Comparison of ENCODE assay signal across 11 cellular contexts in the genomic region with DNA sequence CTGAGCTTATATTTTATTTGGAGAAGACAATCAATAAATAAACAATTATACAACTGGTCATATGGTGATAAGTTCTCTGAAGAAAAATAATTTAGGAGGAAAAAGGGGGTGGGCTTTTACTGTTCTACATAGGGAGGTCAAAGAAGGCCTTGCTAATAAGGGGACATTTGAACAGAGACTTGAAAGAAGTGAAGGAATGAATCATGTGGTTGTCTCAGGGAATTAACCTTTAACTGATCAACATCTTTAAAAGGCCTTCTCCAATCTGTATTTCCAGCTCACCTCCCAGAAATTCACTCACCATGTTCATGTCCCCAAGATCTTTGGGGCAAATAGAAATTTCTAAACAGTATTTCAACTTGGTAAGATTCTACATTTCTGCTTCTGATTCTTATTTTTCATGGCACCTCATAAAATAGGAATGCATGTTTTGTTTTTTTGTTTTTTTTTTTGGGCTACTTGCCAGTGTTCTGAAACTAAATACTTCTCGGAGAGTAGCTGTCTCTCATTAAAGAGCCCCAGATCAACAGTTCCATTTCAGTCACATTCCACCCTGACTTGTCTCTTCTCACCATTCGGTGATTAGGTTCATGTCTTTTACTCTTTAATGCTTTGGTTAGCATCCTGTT. TPM values are rescaled to one million over a fixed set of nuclear protein-coding genes. Genes with fewer than 3 reads are reported as not detected.
DNase-seq lines count a peak whose midpoint lies in the region; FAIRE-seq and TF ChIP-seq lines count a peak whose summit lies in the region.
"Had no signal": no experiment of that assay in that cellular context is flagged by ENCODE, and none has a peak within 500 bp of the region (broad histone marks: within the 10 kb centered on the region; RNA-seq: fewer than 3 reads in every experiment).

No MANE protein-coding gene starts in this region.

- no peak overlapping the region for H3K4me3 ChIP-seq in BJ (ENCODE audit: low read depth, low read length)

- H3K9me3 Mint-ChIP-seq in neural crest cell = no peaks in the 10 kb centered on the region
- H3K9me3 Mint-ChIP-seq: type B pancreatic cell had no signal

- no peaks in the 10 kb centered on the region for H3K36me3 ChIP-seq in BJ (ENCODE audit: control insufficient read depth, insufficient read depth, low read length)

- peaks cover 22% of the 10 kb centered on the region for H3K4me1 Mint-ChIP-seq in neural crest cell

- H3K27ac Mint-ChIP-seq in neural crest cell (ENCODE audit: unreplicated experiment) = peak overlapping the region; percentile 73
- H3K27ac Mint-ChIP-seq: type B pancreatic cell had no signal

- peak; percentile 39 for DNase-seq in BJ (ENCODE audit: low read depth)
- DNase-seq in LHCN-M2 (ENCODE audit: low read depth) = peak; percentile 72
- DNase-seq in dedifferentiated amniotic fluid mesenchymal stem cell (ENCODE audit: extremely low spot score) = peak; percentile 64
- no peak for DNase-seq in neural crest cell (ENCODE audit: low read depth, low spot score)
- no peak for DNase-seq in ureter (ENCODE audit: low spot score)
- no peak for DNase-seq in NCI-H524 treated with DMSO at 0.1 percent for 48 hours (lab: John Stamatoyannopoulos, UW)
- no peak for DNase-seq in RCC 7860 (ENCODE audit: low spot score)
- no peak for DNase-seq in NCI-H1105 treated with DMSO at 0.1 percent for 48 hours (lab: John Stamatoyannopoulos, UW)

- peaks cover 8% of the 10 kb centered on the region for H3K36me3 Mint-ChIP-seq in neural crest cell (ENCODE audit: low read depth)

- peak overlapping the region; percentile 31 for H3K4me3 Mint-ChIP-seq in neural crest cell
- H3K4me3 Mint-ChIP-seq: type B pancreatic cell had no signal

- CTCF ChIA-PET in BJ (lab: Yijun Ruan, JAX) = interaction anchor here (0.6 kb wide), 1 partner anchor 167 kb away, joined by 3 read pairs; no protein-coding TSS in a partner anchor

- FAIRE-seq in RCC 7860 (lab: Jason Lieb, UNC) = no peak
- FAIRE-seq: D721Med had no signal

- no peaks in the 10 kb centered on the region for H3K27me3 ChIP-seq in BJ (ENCODE audit: control insufficient read depth, insufficient read depth, low read length)

- H3K27me3 Mint-ChIP-seq in neural crest cell (ENCODE audit: low read depth) = no peaks in the 10 kb centered on the region
- H3K27me3 Mint-ChIP-seq: type B pancreatic cell had no signal

- POLR2A ChIA-PET in BJ (lab: Charles Lee) = no interaction called here

- TF ChIP-seq CTCF in BJ (IDR thresholded peaks at IDR 0.05; ENCODE audit: insufficient read depth, low read depth, low read length) (no peak), neural crest cell (conservative IDR thresholded peaks at IDR 0.05) (no peak)

RNA-seq across cellular contexts. Expression of gene LPAR6, which starts 19.2 kb away (rescaled TPM):
- polyA plus RNA-seq in BJ (2011; rRNA removed) = 4.4 and 12.7 TPM in 2 replicates
- polyA minus RNA-seq in BJ (2011; rRNA and poly(A)+ RNA removed) = 2.3 and 2.4 TPM in 2 replicates
- total RNA-seq in LHCN-M2 (2014; rRNA removed) = 7.1 and 14.3 TPM in 2 replicates
- 1.2 TPM for polyA plus RNA-seq in LHCN-M2 (2012)
- 22.3 and 23.8 TPM in 2 replicates for total RNA-seq in neural crest cell
- 38.4 TPM for total RNA-seq in ureter
- total RNA-seq: HT1080 had no signal

Comparison
In these comparisons a context has a peak if more than half of its experiments do, and no peak if none do; other contexts are left out.
1. DNase-seq: peak in BJ (single experiment), LHCN-M2 (single experiment) and dedifferentiated amniotic fluid mesenchymal stem cell (single experiment); none in neural crest cell (single experiment), ureter (single experiment), NCI-H524 treated with DMSO at 0.1 percent for 48 hours (single experiment), RCC 7860 (single experiment) and NCI-H1105 treated with DMSO at 0.1 percent for 48 hours (single experiment).